In genomic region chr1:1938613-1939295, GRCh38 we compare ENCODE assay signal across 25 cellular contexts. TPM values are rescaled to one million over a fixed set of nuclear protein-coding genes. Genes with fewer than 3 reads are reported as not detected.
DNase-seq lines count a peak whose midpoint lies in the region; ATAC-seq, FAIRE-seq and TF ChIP-seq lines count a peak whose summit lies in the region.
"Had no signal": no experiment of that assay in that cellular context is flagged by ENCODE, and none has a peak within 500 bp of the region (broad histone marks: within the 10 kb centered on the region; RNA-seq: fewer than 3 reads in every experiment).

No MANE protein-coding gene starts in this region.

- dilution Hi-C loops in IMR-90 (cut with HindIII; ENCODE audit: low sequenced_read_pairs, unreplicated experiment) = no loop called here

- no peak overlapping the region for H3K23ac ChIP-seq in IMR-90 (ENCODE audit: low read depth, low read length)

- BruUV-seq in IMR-90 (replicated peaks; lab: Mats Ljungman, UMichigan) (no TSS peak), HepG2 (replicated peaks; lab: Mats Ljungman, UMichigan) (no TSS peak)

- CTCF ChIA-PET in IMR-90 (lab: Yijun Ruan, JAX) (interaction anchor here (0.6 kb wide), 1 partner anchor 14 kb away, joined by 4 read pairs; no protein-coding TSS in a partner anchor), HepG2 (lab: Yijun Ruan, JAX; ENCODE audit: low intra/inter-chr PET ratio, low total read pairs) (no interaction called here)

- H3K27ac ChIP-seq in IMR-90 (ENCODE audit: insufficient read depth, low read length) = no peak overlapping the region
- no peak overlapping the region for H3K27ac ChIP-seq in HepG2 (ENCODE audit: extremely low read length, insufficient read depth, low read length)
- no peak overlapping the region for H3K27ac ChIP-seq in aorta (ENCODE audit: low read depth in 1 of 2, low read length in 2 of 2)
- H3K27ac ChIP-seq: GM23248, HL-60, SJCRH30 had no signal

- TF ChIP-seq POLR2A in IMR-90 (IDR thresholded peaks at IDR 0.05; ENCODE audit: low read depth, low read length) = no peak
- TF ChIP-seq POLR2A in HepG2 (IDR thresholded peaks at IDR 0.05; ENCODE audit: insufficient read depth in 1 of 2, low read depth in 2 of 2, low read length in 2 of 2) = no peak

- H3K56ac ChIP-seq in IMR-90 (ENCODE audit: extremely low read depth, insufficient read depth, low read length) = no peak overlapping the region

- no peak overlapping the region for H2BK5ac ChIP-seq in IMR-90 (ENCODE audit: low read depth, low read length, poor library complexity, severe bottlenecking)

- peak; percentile 20 for DNase-seq in Right ventricle myocardium superior
- DNase-seq in cardiac septum (ENCODE audit: low spot score) = no peak
- no peak for DNase-seq in IMR-90
- DNase-seq in HepG2 (ENCODE audit: low spot score) = no peak
- DNase-seq in aorta = peak; percentile 35 to 60
- DNase-seq in activated CD4-positive, CD25-positive, alpha-beta regulatory T cell (lab: John Stamatoyannopoulos, UW) = no peak
- no peak for DNase-seq in GOT3 (lab: John Stamatoyannopoulos, UW)
- DNase-seq: CD4-positive, CD25-positive, alpha-beta regulatory T cell; DMS153; DND-41; GM23248; HCEC 1CT; KG1; MG63; NCI-H1105 treated with DMSO at 0.1 percent for 48 hours; NCI-H146; NCI-H1930; NCI-H446; NCI-H524 treated with DMSO at 0.1 percent for 48 hours; NCI-H774; SJCRH30 had no signal

- H4K5ac ChIP-seq in IMR-90 (ENCODE audit: low read depth, low read length) = no peak overlapping the region

- 77 to 100% methylated on average over 2 to 16 of the region's 24 CpGs for WGBS in IMR-90 (ENCODE audit: extremely low coverage in 2 of 2, insufficient read length in 1 of 2), 2 experiments
- WGBS in HepG2 (ENCODE audit: low lambda C conversion rate) = 95% methylated on average over 22 of the region's 24 CpGs
- 82 to 83% methylated on average over 24 of the region's 24 CpGs for whole genome bisulfite sequencing in aorta, 2 donors

- H2BK20ac ChIP-seq in IMR-90 (ENCODE audit: low read depth, low read length) = no peak overlapping the region

- H3K27me3 ChIP-seq in IMR-90 (ENCODE audit: control insufficient read depth, insufficient read depth, low read length) (peaks cover 22% of the 10 kb centered on the region), HepG2 (ENCODE audit: control insufficient read depth in 1 of 2, insufficient read depth in 2 of 2, low read length in 2 of 2) (no peaks in the 10 kb centered on the region), aorta (ENCODE audit: control insufficient read depth in 1 of 2, insufficient read depth in 2 of 2, low read length in 1 of 2) (no peaks in the 10 kb centered on the region)

- no peak overlapping the region for H2BK120ac ChIP-seq in IMR-90 (ENCODE audit: low read depth, low read length)

- no peak overlapping the region for H3K4me3 ChIP-seq in IMR-90 (ENCODE audit: insufficient read depth, low read depth, low read length)
- no peak overlapping the region for H3K4me3 ChIP-seq in HepG2 (replicated peaks in 1 of 3; ENCODE audit: insufficient read depth in 1 of 3, low read depth in 2 of 3, low read length in 3 of 3)
- no peak overlapping the region for H3K4me3 ChIP-seq in aorta (ENCODE audit: low read length in 2 of 2)
- H3K4me3 ChIP-seq: GM23248, MG63, SJCRH30 had no signal

- H4K20me1 ChIP-seq in IMR-90 (ENCODE audit: insufficient read depth, low read length) (no peaks in the 10 kb centered on the region), HepG2 (ENCODE audit: insufficient read depth, low read length) (no peaks in the 10 kb centered on the region)

- H3K36me3 ChIP-seq in IMR-90 (ENCODE audit: control insufficient read depth, insufficient read depth, low read length) = no peaks in the 10 kb centered on the region
- no peaks in the 10 kb centered on the region; a peak in 1 of 5 replicates for H3K36me3 ChIP-seq in HepG2 (replicated peaks in 1 of 2; ENCODE audit: control insufficient read depth in 1 of 2, insufficient read depth in 2 of 2, low read length in 2 of 2)
- H3K36me3 ChIP-seq in aorta (ENCODE audit: control insufficient read depth in 1 of 2, insufficient read depth in 2 of 2, low read length in 1 of 2) = no peaks in the 10 kb centered on the region
- H3K36me3 ChIP-seq: MG63, SJCRH30 had no signal

- H2AK9ac ChIP-seq in IMR-90 (replicated peaks; ENCODE audit: low read depth, low read length, poor library complexity) = peak overlapping the region; percentile 65

- no peak for TF ChIP-seq EP300 in HepG2 (IDR thresholded peaks at IDR 0.05; ENCODE audit: low read depth in 2 of 2, low read length in 2 of 2)
- TF ChIP-seq EP300 in HepG2 (CRISPR knock-in tag; IDR thresholded peaks at IDR 0.05; ENCODE audit: borderline replicate concordance) = no peak

- TF ChIP-seq CTCF in IMR-90 (conservative IDR thresholded peaks at IDR 0.05; ENCODE audit: low read depth, low read length) (no peak), HepG2 (CRISPR knock-in tag; IDR thresholded peaks at IDR 0.05) (no peak)

- H4K8ac ChIP-seq in IMR-90 (ENCODE audit: low read depth in 2 of 2, low read length in 2 of 2) = no peak overlapping the region

- H2BK15ac ChIP-seq in IMR-90 (ENCODE audit: low read depth, low read length) = no peak overlapping the region

- intact Hi-C loops in Right ventricle myocardium superior (cut with DNase I) (no loop called here), cardiac septum (cut with DNase I) (no loop called here), IMR-90 (cut with micrococcal nuclease) (no loop called here), HepG2 (cut with micrococcal nuclease; ENCODE audit: unreplicated experiment) (no loop called here), aorta (cut with DNase I) (no loop called here)

- no peak overlapping the region for H4K91ac ChIP-seq in IMR-90 (ENCODE audit: insufficient read depth, low read depth, low read length)

- H3K79me2 ChIP-seq in HepG2 (ENCODE audit: insufficient read depth, low read length) = peaks cover 10% of the 10 kb centered on the region

- no peak overlapping the region for H3K4me2 ChIP-seq in IMR-90 (ENCODE audit: low read depth, low read length)
- no peak overlapping the region for H3K4me2 ChIP-seq in HepG2 (ENCODE audit: low read depth, low read length)

- no peak overlapping the region for H3K14ac ChIP-seq in IMR-90 (replicated peaks; ENCODE audit: low read depth, low read length)

- no peak overlapping the region for H2AK5ac ChIP-seq in IMR-90 (ENCODE audit: low read depth, low read length)

- TF ChIP-seq RAD21 in IMR-90 (IDR thresholded peaks at IDR 0.05; ENCODE audit: low read length) (no peak), HepG2 (CRISPR knock-in tag; IDR thresholded peaks at IDR 0.05) (no peak)

- no peaks in the 10 kb centered on the region for H3K79me1 ChIP-seq in IMR-90 (ENCODE audit: low read depth in 1 of 2, low read length in 2 of 2)

- FAIRE-seq in HepG2 (lab: Jason Lieb, UNC) = no peak
- FAIRE-seq: GM18507, RCC 7860 had no signal

- H3K4ac ChIP-seq in IMR-90 (ENCODE audit: low read depth, low read length) = no peak overlapping the region

- H3K9me3 ChIP-seq in IMR-90 (ENCODE audit: control insufficient read depth, insufficient read depth, low read length) = no peaks in the 10 kb centered on the region
- no peaks in the 10 kb centered on the region for H3K9me3 ChIP-seq in HepG2 (ENCODE audit: low read length)
- no peaks in the 10 kb centered on the region for H3K9me3 ChIP-seq in aorta (ENCODE audit: control insufficient read depth, low read length)
- H3K9me3 ChIP-seq: MG63, SJCRH30 had no signal

- no peak overlapping the region for H3K18ac ChIP-seq in IMR-90 (ENCODE audit: low read depth, low read length)

- ATAC-seq in Right ventricle myocardium superior (ENCODE audit: poor library complexity) (no peak), IMR-90 (ENCODE audit: low read depth) (no peak), HepG2 (no peak), aorta (ENCODE audit: low FRiP score) (no peak)

- POLR2A ChIA-PET in IMR-90 (lab: Charles Lee; ENCODE audit: unreplicated experiment) = no interaction called here
- POLR2A ChIA-PET in HepG2 (lab: Yijun Ruan, JAX) = no interaction called here

- H2AFZ ChIP-seq in IMR-90 (replicated peaks; ENCODE audit: low read length, poor library complexity) (no peak overlapping the region), HepG2 (ENCODE audit: low read length) (no peak overlapping the region)
- H2AFZ ChIP-seq: GM23248 had no signal

- H3K4me1 ChIP-seq in IMR-90 (ENCODE audit: control insufficient read depth, insufficient read depth, low read length) (no peaks in the 10 kb centered on the region), HepG2 (ENCODE audit: insufficient read depth, low read length) (peaks cover 48% of the 10 kb centered on the region), aorta (ENCODE audit: control insufficient read depth in 1 of 2, insufficient read depth in 2 of 2, low read length in 2 of 2) (no peaks in the 10 kb centered on the region)

- H3K9ac ChIP-seq in IMR-90 (ENCODE audit: low read depth, low read length) (no peak overlapping the region), HepG2 (ENCODE audit: insufficient read depth, low read depth, low read length) (no peak overlapping the region)
- H3K9ac ChIP-seq: GM23248 had no signal

- in situ Hi-C loops in IMR-90 (cut with MboI; ENCODE audit: low sequenced_read_pairs) (no loop called here), HepG2 (cut with HindIII; ENCODE audit: extremely low pct_ligation_motif_present, low pct_unique_long_range_greater_than_20kb) (no loop called here)

- H3K9me1 ChIP-seq in IMR-90 (ENCODE audit: insufficient read depth, low read length) = peaks cover 4% of the 10 kb centered on the region; the same call in 1 of the 2 replicates

RNA-seq across cellular contexts. Expression of gene TMEM52, which starts 19.7 kb away (rescaled TPM):
- 2.1 TPM for total RNA-seq in Right ventricle myocardium superior
- total RNA-seq in cardiac septum = 0.70 TPM
- total RNA-seq in IMR-90 (2012; rRNA removed) = 0.28 and 0.54 TPM in 2 replicates
- polyA plus RNA-seq in IMR-90 (2012; rRNA removed) = 1.3 and 1.9 TPM in 2 replicates
- polyA plus RNA-seq in IMR-90 (2012; cell fraction: cytosol; rRNA removed) = 1.8 and 2.1 TPM in 2 replicates
- 2.5 and 5.0 TPM in 2 replicates for polyA plus RNA-seq in IMR-90 (2012; cell fraction: nucleus; rRNA removed; ENCODE audit: low replicate concordance)
- 12.9 and 18.7 TPM in 2 replicates for total RNA-seq in HepG2 (2016; rRNA removed; fragmentation: Illumina TruSeq; extraction: Trizol)
- total RNA-seq in HepG2 (2016; cell fraction: cytosol; rRNA removed; fragmentation: Illumina TruSeq; extraction: Trizol; ENCODE audit: low read depth) = 49.1 and 56.2 TPM in 2 replicates
- 9.2 and 18.5 TPM in 2 replicates for total RNA-seq in HepG2 (2016; cell fraction: insoluble cytoplasmic fraction; rRNA removed; fragmentation: Illumina TruSeq; extraction: Trizol)
- total RNA-seq in HepG2 (2016; cell fraction: membrane; rRNA removed; fragmentation: Illumina TruSeq; extraction: Trizol) = 52.4 and 62.3 TPM in 2 replicates
- 7.7 and 11.9 TPM in 2 replicates for total RNA-seq in HepG2 (2016; cell fraction: nucleus; rRNA removed; fragmentation: Illumina TruSeq; extraction: Trizol)
- 13.2 and 15.3 TPM in 2 replicates for polyA plus RNA-seq in HepG2 (2011; rRNA removed)
- polyA plus RNA-seq in HepG2 (2011; cell fraction: cytosol; rRNA removed) = 12.8 and 25.5 TPM in 2 replicates
- polyA plus RNA-seq in HepG2 (2011; cell fraction: nucleus; rRNA removed) = 29.4 and 36.3 TPM in 2 replicates
- polyA plus RNA-seq in HepG2 (2012) = 6.6 and 7.8 TPM in 2 replicates
- 77.9 and 88.5 TPM in 2 replicates for polyA plus RNA-seq in HepG2 (2016; cell fraction: cytosol; fragmentation: Illumina TruSeq; extraction: Trizol; ENCODE audit: low read depth)
- 13.6 and 17.5 TPM in 2 replicates for polyA plus RNA-seq in HepG2 (2016; cell fraction: insoluble cytoplasmic fraction; fragmentation: Illumina TruSeq; extraction: Trizol; ENCODE audit: low read depth)
- polyA plus RNA-seq in HepG2 (2016; cell fraction: membrane; fragmentation: Illumina TruSeq; extraction: Trizol; ENCODE audit: low read depth) = 69.4 and 73.4 TPM in 2 replicates
- polyA plus RNA-seq in HepG2 (2016; cell fraction: nucleus; fragmentation: Illumina TruSeq; extraction: Trizol; ENCODE audit: insufficient read depth, low read depth) = 21.1 and 21.2 TPM in 2 replicates
- polyA minus RNA-seq in HepG2 (2011; rRNA and poly(A)+ RNA removed; ENCODE audit: low replicate concordance) = 1.1 and 27.0 TPM in 2 replicates
- 7.6 and 7.8 TPM in 2 replicates for polyA minus RNA-seq in HepG2 (2011; cell fraction: cytosol; rRNA and poly(A)+ RNA removed)
- 2.3 and 2.6 TPM in 2 replicates for polyA minus RNA-seq in HepG2 (2011; cell fraction: nucleus; rRNA and poly(A)+ RNA removed)
- total RNA-seq in aorta = not detected
- under 1 TPM in 1 of 2 donors, not detected in 1; 0.13 TPM for polyA plus RNA-seq in aorta
- total RNA-seq: A172, GM23248 had no signal

RNA-seq across cellular contexts. Expression of gene CALML6, which starts 23.7 kb away (rescaled TPM):
- total RNA-seq in Right ventricle myocardium superior (not detected), cardiac septum (0.16 TPM), IMR-90 (2012; rRNA removed) (not detected in 2 replicates), HepG2 (2016; rRNA removed; fragmentation: Illumina TruSeq; extraction: Trizol) (0.11 TPM in 1 of 2 replicates, not detected in the other), aorta (1 to 10 TPM in 1 of 2 donors, not detected in 1; 1.1 TPM)
- polyA plus RNA-seq in IMR-90 (2012; rRNA removed) (0.52 and 0.91 TPM in 2 replicates), HepG2 (2011; rRNA removed) (0.12 TPM in 1 of 2 replicates, not detected in the other), aorta (1 to 10 TPM in 1 of 2 donors, not detected in 1; 4.5 TPM)
- polyA plus RNA-seq in IMR-90 (2012; cell fraction: cytosol; rRNA removed) = not detected in 2 replicates
- 10.0 and 15.0 TPM in 2 replicates for polyA plus RNA-seq in IMR-90 (2012; cell fraction: nucleus; rRNA removed; ENCODE audit: low replicate concordance)
- total RNA-seq in HepG2 (2016; cell fraction: cytosol; rRNA removed; fragmentation: Illumina TruSeq; extraction: Trizol; ENCODE audit: low read depth) = not detected in 2 replicates
- 0.13 TPM in 1 of 2 replicates, not detected in the other for total RNA-seq in HepG2 (2016; cell fraction: insoluble cytoplasmic fraction; rRNA removed; fragmentation: Illumina TruSeq; extraction: Trizol)
- not detected in 2 replicates for total RNA-seq in HepG2 (2016; cell fraction: membrane; rRNA removed; fragmentation: Illumina TruSeq; extraction: Trizol)
- not detected in 2 replicates for total RNA-seq in HepG2 (2016; cell fraction: nucleus; rRNA removed; fragmentation: Illumina TruSeq; extraction: Trizol)
- polyA plus RNA-seq in HepG2 (2011; cell fraction: cytosol; rRNA removed) = not detected in 2 replicates
- 0.80 and 1.5 TPM in 2 replicates for polyA plus RNA-seq in HepG2 (2011; cell fraction: nucleus; rRNA removed)
- not detected in 2 replicates for polyA plus RNA-seq in HepG2 (2012)
- not detected in 2 replicates for polyA plus RNA-seq in HepG2 (2016; cell fraction: cytosol; fragmentation: Illumina TruSeq; extraction: Trizol; ENCODE audit: low read depth)
- not detected in 2 replicates for polyA plus RNA-seq in HepG2 (2016; cell fraction: insoluble cytoplasmic fraction; fragmentation: Illumina TruSeq; extraction: Trizol; ENCODE audit: low read depth)
- not detected in 2 replicates for polyA plus RNA-seq in HepG2 (2016; cell fraction: membrane; fragmentation: Illumina TruSeq; extraction: Trizol; ENCODE audit: low read depth)
- 0.38 and 0.87 TPM in 2 replicates for polyA plus RNA-seq in HepG2 (2016; cell fraction: nucleus; fragmentation: Illumina TruSeq; extraction: Trizol; ENCODE audit: insufficient read depth, low read depth)
- polyA minus RNA-seq in HepG2 (2011; rRNA and poly(A)+ RNA removed; ENCODE audit: low replicate concordance) = not detected in 2 replicates
- not detected in 2 replicates for polyA minus RNA-seq in HepG2 (2011; cell fraction: cytosol; rRNA and poly(A)+ RNA removed)
- 0.64 TPM in 1 of 2 replicates, not detected in the other for polyA minus RNA-seq in HepG2 (2011; cell fraction: nucleus; rRNA and poly(A)+ RNA removed)
- total RNA-seq: A172; CD4-positive, CD25-positive, alpha-beta regulatory T cell had no signal
- polyA plus RNA-seq: CD4-positive, CD25-positive, alpha-beta regulatory T cell; GM23248 had no signal

RNA-seq across cellular contexts. Expression of gene GNB1, which starts 47.9 kb away (rescaled TPM):
- total RNA-seq in Right ventricle myocardium superior (154 TPM), cardiac septum (183 TPM), IMR-90 (2012; rRNA removed) (73.5 and 74.7 TPM in 2 replicates), HepG2 (2016; rRNA removed; fragmentation: Illumina TruSeq; extraction: Trizol) (66.2 and 76.7 TPM in 2 replicates), aorta (100 to 1,000 TPM; 299 to 312 TPM)
- polyA plus RNA-seq in IMR-90 (2012; rRNA removed) (366 and 371 TPM in 2 replicates), HepG2 (2011; rRNA removed) (327 and 345 TPM in 2 replicates), aorta (100 to 1,000 TPM; 142 to 197 TPM)
- 219 and 373 TPM in 2 replicates for polyA plus RNA-seq in IMR-90 (2012; cell fraction: cytosol; rRNA removed)
- polyA plus RNA-seq in IMR-90 (2012; cell fraction: nucleus; rRNA removed; ENCODE audit: low replicate concordance) = 315 and 343 TPM in 2 replicates
- total RNA-seq in HepG2 (2016; cell fraction: cytosol; rRNA removed; fragmentation: Illumina TruSeq; extraction: Trizol; ENCODE audit: low read depth) = 98.5 and 108 TPM in 2 replicates
- 68.2 and 68.8 TPM in 2 replicates for total RNA-seq in HepG2 (2016; cell fraction: insoluble cytoplasmic fraction; rRNA removed; fragmentation: Illumina TruSeq; extraction: Trizol)
- total RNA-seq in HepG2 (2016; cell fraction: membrane; rRNA removed; fragmentation: Illumina TruSeq; extraction: Trizol) = 163 and 168 TPM in 2 replicates
- 45.2 and 49.3 TPM in 2 replicates for total RNA-seq in HepG2 (2016; cell fraction: nucleus; rRNA removed; fragmentation: Illumina TruSeq; extraction: Trizol)
- polyA plus RNA-seq in HepG2 (2011; cell fraction: cytosol; rRNA removed) = 278 and 286 TPM in 2 replicates
- polyA plus RNA-seq in HepG2 (2011; cell fraction: nucleus; rRNA removed) = 169 and 179 TPM in 2 replicates
- polyA plus RNA-seq in HepG2 (2012) = 196 and 197 TPM in 2 replicates
- polyA plus RNA-seq in HepG2 (2016; cell fraction: cytosol; fragmentation: Illumina TruSeq; extraction: Trizol; ENCODE audit: low read depth) = 302 and 370 TPM in 2 replicates
- 201 and 257 TPM in 2 replicates for polyA plus RNA-seq in HepG2 (2016; cell fraction: insoluble cytoplasmic fraction; fragmentation: Illumina TruSeq; extraction: Trizol; ENCODE audit: low read depth)
- 387 and 445 TPM in 2 replicates for polyA plus RNA-seq in HepG2 (2016; cell fraction: membrane; fragmentation: Illumina TruSeq; extraction: Trizol; ENCODE audit: low read depth)
- polyA plus RNA-seq in HepG2 (2016; cell fraction: nucleus; fragmentation: Illumina TruSeq; extraction: Trizol; ENCODE audit: insufficient read depth, low read depth) = 156 and 160 TPM in 2 replicates
- 349 and 450 TPM in 2 replicates for polyA minus RNA-seq in HepG2 (2011; rRNA and poly(A)+ RNA removed; ENCODE audit: low replicate concordance)
- 168 and 187 TPM in 2 replicates for polyA minus RNA-seq in HepG2 (2011; cell fraction: cytosol; rRNA and poly(A)+ RNA removed)
- 63.1 and 70.6 TPM in 2 replicates for polyA minus RNA-seq in HepG2 (2011; cell fraction: nucleus; rRNA and poly(A)+ RNA removed)

Comparison
In these comparisons a context has a peak if more than half of its experiments do, and no peak if none do; other contexts are left out.
1. DNase-seq: peak in Right ventricle myocardium superior (single experiment) and aorta (2 of 2); none in cardiac septum (single experiment), IMR-90 (single experiment), HepG2 (single experiment), activated CD4-positive, CD25-positive, alpha-beta regulatory T cell (0 of 4) and GOT3 (single experiment).